1 cellular context compared by ENCODE assay signal in genomic region chr17:50199211-50199633, GRCh38.
TF ChIP-seq lines count a peak whose summit lies in the region.

No MANE protein-coding gene starts in this region.

TF ChIP-seq in H1, 55 proteins besides CTCF, POLR2A, EP300 and RAD21 (continued from another document):
- no peak for TF ChIP-seq BRCA1 (IDR thresholded peaks at IDR 0.05; ENCODE audit: low read depth, low read length)
- no peak for TF ChIP-seq CBX5 (IDR thresholded peaks at IDR 0.05; ENCODE audit: low read depth, low read length)
